1 cellular context compared by ENCODE assay signal in genomic region chr6:158323561-158323958, GRCh38.
TF ChIP-seq lines count a peak whose summit lies in the region.

No MANE protein-coding gene starts in this region.

TF ChIP-seq in GM23338, 12 proteins besides CTCF, POLR2A, EP300 and RAD21 (continued from another document):
- TF ChIP-seq ZNF462 (CRISPR knock-in tag; IDR thresholded peaks at IDR 0.05), result no peak
- no peak for TF ChIP-seq NANOG (IDR thresholded peaks at IDR 0.05; ENCODE audit: borderline replicate concordance)
- no peak for TF ChIP-seq ZNF331 (CRISPR knock-in tag; IDR thresholded peaks at IDR 0.05; ENCODE audit: low read depth)
